ENCODE assay signal across 19 cellular contexts in the genomic region with DNA sequence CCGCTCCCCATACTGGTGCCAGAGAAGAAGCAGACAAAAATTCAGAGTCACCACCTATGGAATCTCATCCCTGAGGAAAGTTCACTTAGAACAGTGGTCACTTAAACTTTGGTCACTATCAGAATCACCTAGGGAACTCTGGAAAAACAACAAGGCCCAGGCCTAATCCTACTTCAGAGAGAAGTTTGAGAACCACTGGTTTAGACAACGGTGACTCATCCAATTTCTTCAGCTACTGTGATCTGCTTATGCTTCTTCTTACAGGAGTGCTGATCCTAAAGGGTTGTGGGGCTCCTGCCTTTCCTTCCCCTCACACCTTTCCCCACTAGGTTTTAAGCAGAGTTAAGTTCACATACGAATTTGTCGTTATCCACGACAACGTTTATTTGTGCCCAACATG.
DNase-seq lines count a peak whose midpoint lies in the region; ATAC-seq and TF ChIP-seq lines count a peak whose summit lies in the region.
"Had no signal": no experiment of that assay in that cellular context is flagged by ENCODE, and none has a peak within 500 bp of the region (broad histone marks: within the 10 kb centered on the region; RNA-seq: fewer than 3 reads in every experiment).

No MANE protein-coding gene starts in this region.

- TF ChIP-seq CTCF in endothelial cell (IDR thresholded peaks at IDR 0.05; ENCODE audit: unreplicated experiment), result no peak
- TF ChIP-seq CTCF in neutrophil (IDR thresholded peaks at IDR 0.05), result no peak

- H3K9me3 ChIP-seq in neutrophil, result no peaks in the 10 kb centered on the region

- H3K4me1 Mint-ChIP-seq in endothelial cell (ENCODE audit: unreplicated experiment), result peaks cover 31% of the 10 kb centered on the region
- no peaks in the 10 kb centered on the region for H3K4me1 Mint-ChIP-seq in activated T-cell treated with anti-CD3 and anti-CD28 coated beads, Interleukin-2, amount 50 U/mL, for 24 hours (ENCODE audit: low read depth)
- H3K4me1 Mint-ChIP-seq: CD4-positive, CD25-positive, alpha-beta regulatory T cell; natural killer cell had no signal

- H3K9me3 Mint-ChIP-seq in endothelial cell (ENCODE audit: unreplicated experiment), result no peaks in the 10 kb centered on the region
- H3K9me3 Mint-ChIP-seq in activated T-cell treated with anti-CD3 and anti-CD28 coated beads, Interleukin-2, amount 50 U/mL, for 24 hours, result no peaks in the 10 kb centered on the region

- H3K27me3 ChIP-seq in neutrophil, result no peaks in the 10 kb centered on the region

- no peaks in the 10 kb centered on the region for H3K36me3 Mint-ChIP-seq in endothelial cell (ENCODE audit: low read depth, unreplicated experiment)
- no peaks in the 10 kb centered on the region for H3K36me3 Mint-ChIP-seq in activated T-cell treated with anti-CD3 and anti-CD28 coated beads, Interleukin-2, amount 50 U/mL, for 24 hours (ENCODE audit: low read depth)
- H3K36me3 Mint-ChIP-seq: natural killer cell had no signal

- H3K4me1 ChIP-seq in neutrophil (ENCODE audit: control insufficient read depth in 1 of 2, insufficient read depth in 1 of 2, low read depth in 1 of 2, low read length in 1 of 2), result peaks cover 26% of the 10 kb centered on the region in 2 experiments

- peaks cover 3% of the 10 kb centered on the region for H3K27me3 Mint-ChIP-seq in endothelial cell (ENCODE audit: unreplicated experiment)
- H3K27me3 Mint-ChIP-seq in activated T-cell treated with anti-CD3 and anti-CD28 coated beads, Interleukin-2, amount 50 U/mL, for 24 hours, result peaks cover 3% of the 10 kb centered on the region
- H3K27me3 Mint-ChIP-seq: CD4-positive, CD25-positive, alpha-beta regulatory T cell had no signal

- no peak overlapping the region for H3K4me3 ChIP-seq in neutrophil (ENCODE audit: low read depth in 1 of 2, low read length in 1 of 2)

- ATAC-seq in HG02973 (IDR thresholded peaks at IDR 0.05; ENCODE audit: unreplicated experiment) (no peak), GM18520 (IDR thresholded peaks at IDR 0.05; ENCODE audit: unreplicated experiment) (no peak)
- ATAC-seq: natural killer cell, Panc1 had no signal

- H3K27ac ChIP-seq in neutrophil, result peak overlapping the region; percentile 39

- H3K36me3 ChIP-seq in neutrophil, result no peaks in the 10 kb centered on the region

- H3K27ac Mint-ChIP-seq in endothelial cell (ENCODE audit: unreplicated experiment), result peak overlapping the region; percentile 93
- no peak overlapping the region for H3K27ac Mint-ChIP-seq in activated T-cell treated with anti-CD3 and anti-CD28 coated beads, Interleukin-2, amount 50 U/mL, for 24 hours
- H3K27ac Mint-ChIP-seq: CD4-positive, CD25-positive, alpha-beta regulatory T cell; natural killer cell had no signal

- DNase-seq in ELF-1 (ENCODE audit: low read depth, low spot score) (peak; percentile 25), MV-4-11 (lab: John Stamatoyannopoulos, UW) (peak; percentile 81), endothelial cell (ENCODE audit: low spot score) (no peak)
- DNase-seq in stimulated activated CD4-positive, alpha-beta T cell treated with anti-CD3 and anti-CD28 coated beads, Interleukin-1b, Interleukin-23, amount 100 ng/mL, for 48 hours, result no peak
- DNase-seq in activated T-cell treated with anti-CD3 and anti-CD28 coated beads, Interleukin-2, amount 50 U/mL, for 24 hours, result no peak
- DNase-seq: activated CD4-positive, alpha-beta T cell treated with anti-CD3 and anti-CD28 coated beads for 48 hours; activated T-cell treated with anti-CD3 and anti-CD28 coated beads, Interleukin-2, amount 50 U/mL, for 48 hours; CD4-positive, CD25-positive, alpha-beta regulatory T cell; effector CD8-positive, alpha-beta T cell; natural killer cell; NCI-H1092 treated with DMSO at 0.1 percent for 48 hours; NCI-H345; retina; stimulated activated CD4-positive, alpha-beta T cell treated with anti-CD3 and anti-CD28 coated beads, Interleukin-2, amount 100 ng/mL, for 48 hours; T-helper 1 cell had no signal

- H3K4me3 Mint-ChIP-seq in endothelial cell (ENCODE audit: unreplicated experiment), result no peak overlapping the region
- no peak overlapping the region for H3K4me3 Mint-ChIP-seq in activated T-cell treated with anti-CD3 and anti-CD28 coated beads, Interleukin-2, amount 50 U/mL, for 24 hours
- H3K4me3 Mint-ChIP-seq: CD4-positive, CD25-positive, alpha-beta regulatory T cell; natural killer cell had no signal

Comparison
In these comparisons a context has a peak if more than half of its experiments do, and no peak if none do; other contexts are left out.
1. DNase-seq: peak in ELF-1 (single experiment) and MV-4-11 (single experiment); none in endothelial cell (single experiment), stimulated activated CD4-positive, alpha-beta T cell treated with anti-CD3 and anti-CD28 coated beads, Interleukin-1b, Interleukin-23, amount 100 ng/mL, for 48 hours (single experiment) and activated T-cell treated with anti-CD3 and anti-CD28 coated beads, Interleukin-2, amount 50 U/mL, for 24 hours (single experiment).